7 cellular contexts compared by ENCODE assay signal in the genomic region with DNA sequence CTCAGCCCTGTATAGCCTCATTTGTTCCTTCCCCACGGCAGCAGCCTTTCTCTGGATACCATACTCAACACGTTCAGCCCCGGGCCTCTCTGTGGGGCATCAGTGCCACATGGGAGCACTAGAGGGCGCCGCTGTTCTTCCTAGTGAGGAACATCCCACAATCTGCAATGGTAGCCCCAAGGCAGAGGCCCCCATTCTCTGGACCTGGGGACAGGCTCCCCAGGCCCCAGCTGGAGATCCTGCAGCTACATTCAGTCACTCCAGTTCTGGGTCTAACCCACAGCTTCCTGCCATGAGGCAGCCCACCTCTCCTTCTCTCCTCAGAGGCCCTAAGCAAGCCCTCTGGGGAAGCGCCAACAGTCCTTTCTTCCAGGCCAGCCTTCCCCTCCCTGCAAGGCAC. TPM values are rescaled to one million over a fixed set of nuclear protein-coding genes. Genes with fewer than 3 reads are reported as not detected.
DNase-seq lines count a peak whose midpoint lies in the region; ATAC-seq, FAIRE-seq and TF ChIP-seq lines count a peak whose summit lies in the region.

No MANE protein-coding gene starts in this region.

- no peaks in the 10 kb centered on the region for H3K9me2 ChIP-seq in hepatocyte (replicated peaks; ENCODE audit: insufficient read depth)

- H3K27me3 ChIP-seq in hepatocyte (no peaks in the 10 kb centered on the region), skeletal muscle tissue (ENCODE audit: control insufficient read depth in 3 of 3, insufficient read depth in 3 of 3, low read length in 3 of 3) (no peaks in the 10 kb centered on the region)

- peak overlapping the region; percentile 50 for H3K4me2 ChIP-seq in hepatocyte

- TF ChIP-seq CTCF in hepatocyte (IDR thresholded peaks at IDR 0.05; ENCODE audit: poor library complexity), result peak; percentile 94

- H3K4me1 ChIP-seq in hepatocyte (ENCODE audit: insufficient read depth) (peaks cover 30% of the 10 kb centered on the region), skeletal muscle tissue (ENCODE audit: control insufficient read depth in 3 of 3, insufficient read depth in 3 of 3, low read length in 3 of 3) (peaks cover 12 to 30% (median 15%) of the 10 kb centered on the region in 3 donors)

- H2AFZ ChIP-seq in hepatocyte, result no peak overlapping the region

- H3K9ac ChIP-seq in skeletal muscle tissue (ENCODE audit: low read depth in 1 of 3, low read length in 3 of 3), result peak overlapping the region in 2 of 3 donors; percentile 40 to 43

- FAIRE-seq in GM12892 (lab: Jason Lieb, UNC), result peak; percentile 81

- H3K4me3 ChIP-seq in hepatocyte (no peak overlapping the region), skeletal muscle tissue (ENCODE audit: low read length in 3 of 3) (no peak overlapping the region)

- peaks cover 72% of the 10 kb centered on the region for H3K79me2 ChIP-seq in hepatocyte

- DNase-seq in GM12892 (ENCODE audit: insufficient read length) (peak; percentile 79), NCI-H1048 (lab: John Stamatoyannopoulos, UW) (peak; percentile 16), T-helper 9 cell (peak; percentile 76), anterior cingulate cortex (lab: John Stamatoyannopoulos, UW) (peak in 55 of 58 donors; percentile 15 to 88 (median 62)), hepatocyte (ENCODE audit: low spot score) (peak; percentile 91)

- no peaks in the 10 kb centered on the region for H3K36me3 ChIP-seq in hepatocyte (replicated peaks; ENCODE audit: insufficient read depth, low read depth)
- peaks cover 24 to 31% (median 25%) of the 10 kb centered on the region in 3 donors for H3K36me3 ChIP-seq in skeletal muscle tissue (ENCODE audit: control insufficient read depth in 3 of 3, insufficient read depth in 3 of 3, low read length in 3 of 3)

- H4K20me1 ChIP-seq in hepatocyte (ENCODE audit: insufficient read depth, poor library complexity, severe bottlenecking), result peaks cover 33% of the 10 kb centered on the region

- no peak for TF ChIP-seq POLR2A in GM12892 (IDR thresholded peaks at IDR 0.05; ENCODE audit: low read depth, low read length)

- ATAC-seq in HG02588 (IDR thresholded peaks at IDR 0.05; ENCODE audit: unreplicated experiment), result peak; percentile 85

- H3K9me3 ChIP-seq in hepatocyte (ENCODE audit: low read depth) (no peaks in the 10 kb centered on the region), skeletal muscle tissue (ENCODE audit: control insufficient read depth in 3 of 3, low read length in 3 of 3) (no peaks in the 10 kb centered on the region)

- H3K27ac ChIP-seq in hepatocyte, result no peak overlapping the region
- H3K27ac ChIP-seq in skeletal muscle tissue (ENCODE audit: low read depth, low read length), result no peak overlapping the region

- 20% methylated on average over 6 of the region's 6 CpGs for WGBS in hepatocyte (ENCODE audit: low lambda C conversion rate, missing lambda C conversion rate)

RNA-seq across cellular contexts. Expression of gene SFXN5, which starts 14.2 kb away (rescaled TPM):
- 2.7 TPM for polyA plus RNA-seq in GM12892 (2012; ENCODE audit: missing spikeins)
- 25.7 and 34.6 TPM in 2 replicates for total RNA-seq in hepatocyte
- polyA plus RNA-seq in hepatocyte, result 25.8 and 26.1 TPM in 2 replicates
- 4.7 TPM for total RNA-seq in skeletal muscle tissue

RNA-seq across cellular contexts. Expression of gene RAB11FIP5, which starts 27.1 kb away (rescaled TPM):
- polyA plus RNA-seq in GM12892 (2012; ENCODE audit: missing spikeins), result 0.53 TPM
- 33.7 and 34.7 TPM in 2 replicates for total RNA-seq in hepatocyte
- 31.1 and 33.5 TPM in 2 replicates for polyA plus RNA-seq in hepatocyte
- total RNA-seq in skeletal muscle tissue, result 12.0 TPM

Comparison
In these comparisons a context has a peak if more than half of its experiments do, and no peak if none do; other contexts are left out.
1. DNase-seq: peak in every context shown above with its lines; median percentile 91 in hepatocyte; 79 in GM12892; 76 in T-helper 9 cell; 62 in anterior cingulate cortex; 16 in NCI-H1048.